Comparison of ENCODE assay signal across 8 cellular contexts in genomic region chr15:88604972-88605506, GRCh38. TPM values are rescaled to one million over a fixed set of nuclear protein-coding genes. Genes with fewer than 3 reads are reported as not detected.
A peak's percentile ranks its signal among the peaks of the same experiment; 100 is the strongest.
DNase-seq lines count a peak whose midpoint lies in the region; ATAC-seq and TF ChIP-seq lines count a peak whose summit lies in the region.

No MANE protein-coding gene starts in this region.

- intact Hi-C loops in heart right ventricle (cut with DNase I) (no loop called here), Right ventricle myocardium inferior (cut with DNase I) (no loop called here)

- H3K36me3 ChIP-seq in heart right ventricle (no peaks in the 10 kb centered on the region), RWPE2 (ENCODE audit: low read depth) (no peaks in the 10 kb centered on the region), iPS-18a (ENCODE audit: control insufficient read depth, low read depth, low read length) (no peaks in the 10 kb centered on the region), subcutaneous abdominal adipose tissue (ENCODE audit: control insufficient read depth in 5 of 5, insufficient read depth in 5 of 5, low read length in 5 of 5) (peaks cover 0 to 12% (median 0%) of the 10 kb centered on the region in 5 donors)

- 1 to 2% methylated on average over 37 of the region's 37 CpGs for WGBS in heart right ventricle, 2 donors

- H3K4me3 ChIP-seq in heart right ventricle (peak overlapping the region in 6 of 10 donors; percentile 12 to 34 (median 26)), RWPE2 (ENCODE audit: severe bottlenecking) (no peak overlapping the region), iPS-18a (ENCODE audit: low read length) (peak overlapping the region; percentile 41), subcutaneous abdominal adipose tissue (ENCODE audit: low read depth in 1 of 5, low read length in 5 of 5) (peak overlapping the region; percentile 34 to 77 (median 59))

- peaks cover 0 to 24% (median 14%) of the 10 kb centered on the region in 9 donors for H3K4me1 ChIP-seq in heart right ventricle
- H3K4me1 ChIP-seq in RWPE2 (ENCODE audit: insufficient read depth, poor library complexity, severe bottlenecking), result no peaks in the 10 kb centered on the region
- H3K4me1 ChIP-seq in iPS-18a (ENCODE audit: control insufficient read depth, low read depth, low read length), result peaks cover 24% of the 10 kb centered on the region
- peaks cover 3 to 51% (median 29%) of the 10 kb centered on the region in 5 donors for H3K4me1 ChIP-seq in subcutaneous abdominal adipose tissue (ENCODE audit: control insufficient read depth in 5 of 5, insufficient read depth in 5 of 5, low read length in 5 of 5)

- H3K27me3 ChIP-seq in heart right ventricle (peaks cover 20 to 69% (median 62%) of the 10 kb centered on the region in 7 donors), RWPE2 (ENCODE audit: insufficient read depth, poor library complexity, severe bottlenecking) (peaks cover 69% of the 10 kb centered on the region), iPS-18a (ENCODE audit: control insufficient read depth, insufficient read depth, low read length) (peaks cover 81% of the 10 kb centered on the region), subcutaneous abdominal adipose tissue (ENCODE audit: control insufficient read depth in 5 of 5, insufficient read depth in 4 of 5, low read length in 5 of 5) (peaks cover 6 to 36% (median 30%) of the 10 kb centered on the region in 5 donors)

- H3K27ac ChIP-seq in heart right ventricle (no peak overlapping the region), RWPE2 (ENCODE audit: poor library complexity, severe bottlenecking) (no peak overlapping the region), iPS-18a (ENCODE audit: low read length) (no peak overlapping the region), subcutaneous abdominal adipose tissue (ENCODE audit: low read depth, low read length) (no peak overlapping the region)

- no peaks in the 10 kb centered on the region for H3K9me3 ChIP-seq in heart right ventricle
- no peaks in the 10 kb centered on the region for H3K9me3 ChIP-seq in RWPE2 (ENCODE audit: severe bottlenecking)
- H3K9me3 ChIP-seq in iPS-18a (ENCODE audit: control insufficient read depth, low read depth, low read length), result no peaks in the 10 kb centered on the region
- no peaks in the 10 kb centered on the region for H3K9me3 ChIP-seq in subcutaneous abdominal adipose tissue (ENCODE audit: control insufficient read depth in 5 of 5, low read length in 5 of 5)

- H3K9ac ChIP-seq in iPS-18a (ENCODE audit: low read length), result no peak overlapping the region
- peak overlapping the region in 1 of 5 donors; percentile 64 for H3K9ac ChIP-seq in subcutaneous abdominal adipose tissue (ENCODE audit: low read length in 5 of 5)

- TF ChIP-seq CTCF in heart right ventricle (IDR thresholded peaks at IDR 0.05) (no peak), RWPE2 (IDR thresholded peaks at IDR 0.05; ENCODE audit: poor library complexity, severe bottlenecking) (no peak), GM10266 (IDR thresholded peaks at IDR 0.05; ENCODE audit: control insufficient read depth, insufficient read depth, low read depth, missing control alignments) (no peak)

- ATAC-seq in heart right ventricle (peak in 5 of 8 donors; percentile 10 to 53 (median 27)), Right ventricle myocardium inferior (no peak), RWPE2 (ENCODE audit: low read depth) (peak; percentile 9; the same call in 2 of the 3 replicates)

- no peak for DNase-seq in heart right ventricle
- DNase-seq in Right ventricle myocardium inferior (ENCODE audit: missing footprints), result no peak
- no peak for DNase-seq in RWPE2 (ENCODE audit: low spot score)
- no peak for DNase-seq in stimulated activated CD4-positive, alpha-beta T cell treated with anti-CD3 and anti-CD28 coated beads, Interleukin-2, amount 100 ng/mL, for 48 hours
- DNase-seq in GM10266 (ENCODE audit: extremely low spot score), result no peak
- no peak for DNase-seq in activated CD4-positive, CD25-positive, alpha-beta regulatory T cell treated with anti-CD3 and anti-CD28 coated beads, Interleukin-2, amount 50 U/mL, for 72 hours

RNA-seq across cellular contexts. Expression of gene AEN, which starts 16.1 kb away (rescaled TPM):
- 1 to 10 TPM; 4.0 to 9.5 (median 5.6) TPM for total RNA-seq in heart right ventricle
- 10 to 100 TPM in 1 of 2 donors, 1 to 10 TPM in 1; 3.4 to 13.2 TPM for polyA plus RNA-seq in heart right ventricle
- 12.0 TPM for total RNA-seq in Right ventricle myocardium inferior

RNA-seq across cellular contexts. Expression of gene ISG20, which starts 33.8 kb away (rescaled TPM):
- total RNA-seq in heart right ventricle (10 to 100 TPM in 1 of 10 donors, 1 to 10 TPM in 9; 2.0 to 23.0 (median 4.5) TPM), Right ventricle myocardium inferior (1.8 TPM)
- polyA plus RNA-seq in heart right ventricle, result 10 to 100 TPM in 1 of 2 donors, 1 to 10 TPM in 1; 3.6 to 13.8 TPM

RNA-seq across cellular contexts. Expression of gene DET1, which starts 58.6 kb away (rescaled TPM):
- total RNA-seq in heart right ventricle (10 to 100 TPM in 1 of 10 donors, 1 to 10 TPM in 9; 6.5 to 10.5 (median 8.7) TPM), Right ventricle myocardium inferior (6.5 TPM)
- 1 to 10 TPM; 2.9 to 3.4 TPM for polyA plus RNA-seq in heart right ventricle
